22 cellular contexts compared by ENCODE assay signal in the genomic region with DNA sequence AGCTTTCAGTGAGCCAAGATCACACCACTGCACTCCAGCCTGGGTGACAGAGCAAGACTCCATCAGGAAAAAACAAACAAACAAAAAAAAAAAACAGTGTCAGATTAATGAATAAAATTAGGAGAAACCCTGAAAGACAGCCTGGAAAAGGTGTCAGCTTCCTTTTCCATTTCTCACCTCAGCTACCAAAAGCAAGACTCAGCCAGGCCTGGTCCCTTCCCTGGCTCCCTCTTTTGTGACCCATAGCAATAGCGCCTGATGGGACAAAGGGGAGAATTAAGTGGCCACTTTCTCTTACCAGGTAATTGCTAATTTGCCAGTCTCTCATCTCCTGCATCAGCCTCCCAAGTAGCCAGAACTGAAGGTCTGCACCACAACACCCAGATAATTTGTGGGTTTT. TPM values are rescaled to one million over a fixed set of nuclear protein-coding genes. Genes with fewer than 3 reads are reported as not detected.
DNase-seq lines count a peak whose midpoint lies in the region; ATAC-seq and TF ChIP-seq lines count a peak whose summit lies in the region.
"Had no signal": no experiment of that assay in that cellular context is flagged by ENCODE, and none has a peak within 500 bp of the region (broad histone marks: within the 10 kb centered on the region; RNA-seq: fewer than 3 reads in every experiment).

No MANE protein-coding gene starts in this region.

- no peak overlapping the region for H2AFZ ChIP-seq in Karpas-422 (ENCODE audit: low read length)

- H3K9me3 ChIP-seq in Karpas-422 (ENCODE audit: low read length) (no peaks in the 10 kb centered on the region), muscle layer of duodenum (ENCODE audit: control insufficient read depth in 1 of 2, low read length in 2 of 2) (no peaks in the 10 kb centered on the region), suprapubic skin (no peaks in the 10 kb centered on the region), HAP-1 (no peaks in the 10 kb centered on the region)
- H3K9me3 ChIP-seq: MG63 had no signal

- ATAC-seq in GM21576 (IDR thresholded peaks at IDR 0.05; ENCODE audit: unreplicated experiment) (no peak), HG03469 (IDR thresholded peaks at IDR 0.05; ENCODE audit: unreplicated experiment) (no peak)
- ATAC-seq: stimulated activated naive B cell treated with anti-CD40 and anti-IgM and Interleukin-4, amounts not matched to agents 10 μg/mL and 1 μg/mL and 100 μg/mL, for 72 hours had no signal

- H3K4me1 ChIP-seq in Karpas-422 (ENCODE audit: low read length) (peaks cover 21% of the 10 kb centered on the region), muscle layer of duodenum (ENCODE audit: control insufficient read depth in 1 of 2, insufficient read depth in 2 of 2, low read length in 2 of 2) (peaks cover 15 to 33% of the 10 kb centered on the region in 2 donors), suprapubic skin (peaks cover 43% of the 10 kb centered on the region), HAP-1 (peaks cover 26% of the 10 kb centered on the region), mesendoderm (ENCODE audit: control insufficient read depth, low read depth, low read length) (peaks cover 2% of the 10 kb centered on the region)

- no peak overlapping the region for H3K27ac ChIP-seq in Karpas-422 (ENCODE audit: low read length)
- peak overlapping the region; percentile 91 for H3K27ac ChIP-seq in muscle layer of duodenum (ENCODE audit: low read length)
- H3K27ac ChIP-seq in suprapubic skin, result peak overlapping the region; percentile 54
- no peak overlapping the region for H3K27ac ChIP-seq in mesendoderm (ENCODE audit: low read depth, low read length)

- in situ Hi-C loops in HAP-1 (cut with MboI; ENCODE audit: low sequenced_read_pairs), result no loop called here

- H3K4me3 ChIP-seq in Karpas-422 (ENCODE audit: low read length) (no peak overlapping the region), muscle layer of duodenum (ENCODE audit: low read depth in 1 of 2, low read length in 2 of 2) (peak overlapping the region in 1 of 2 donors; percentile 23), suprapubic skin (no peak overlapping the region), HAP-1 (no peak overlapping the region), mesendoderm (ENCODE audit: low read length) (no peak overlapping the region)
- H3K4me3 ChIP-seq: MG63 had no signal

- H3K36me3 ChIP-seq in Karpas-422 (ENCODE audit: insufficient read depth, low read length) (no peaks in the 10 kb centered on the region), muscle layer of duodenum (ENCODE audit: control insufficient read depth in 1 of 2, insufficient read depth in 2 of 2, low read length in 2 of 2) (no peaks in the 10 kb centered on the region), suprapubic skin (no peaks in the 10 kb centered on the region), HAP-1 (replicated peaks) (no peaks in the 10 kb centered on the region), mesendoderm (ENCODE audit: control insufficient read depth, insufficient read depth, low read length) (no peaks in the 10 kb centered on the region)
- H3K36me3 ChIP-seq: MG63 had no signal

- no peak overlapping the region for H2AK5ac ChIP-seq in mesendoderm (ENCODE audit: low read length)

- H3K9ac ChIP-seq in Karpas-422 (ENCODE audit: low read length) (no peak overlapping the region), mesendoderm (ENCODE audit: low read length) (no peak overlapping the region)

- H3K9me2 ChIP-seq in Karpas-422 (replicated peaks; ENCODE audit: insufficient read depth, low read length), result no peaks in the 10 kb centered on the region

- no peak overlapping the region for H3K4ac ChIP-seq in mesendoderm (ENCODE audit: low read depth, low read length)

- DNase-seq in Karpas-422, result peak; percentile 17
- no peak for DNase-seq in suprapubic skin (ENCODE audit: low spot score in 2 of 2)
- DNase-seq in HAP-1 (ENCODE audit: low spot score in 2 of 2), result no peak
- no peak for DNase-seq in mesendoderm
- DNase-seq: activated CD4-positive, alpha-beta T cell treated with anti-CD3 and anti-CD28 coated beads, Interleukin-2, amount 10 ng/mL, durations not matched to agents 24 days and 14 days; activated CD8-positive, alpha-beta memory T cell treated with anti-CD3 and anti-CD28 coated beads, Interleukin-2, amount 50 U/mL, for 48 hours; activated gamma-delta T cell treated with Interleukin-2 at 50 U/mL for 16 hours; anterior cingulate cortex; DMS53; H9; MG63; NCI-H146; NCI-H748 treated with DMSO at 0.1 percent for 48 hours; nephron progenitor cell; stimulated activated naive B cell treated with anti-CD40 and anti-IgM and Interleukin-4, amounts not matched to agents 10 μg/mL and 1 μg/mL and 100 μg/mL, for 72 hours had no signal

- no peaks in the 10 kb centered on the region for H3K79me1 ChIP-seq in mesendoderm (ENCODE audit: low read length)

- H4K8ac ChIP-seq in mesendoderm (ENCODE audit: low read depth, low read length), result no peak overlapping the region

- H4K5ac ChIP-seq in mesendoderm (ENCODE audit: low read length), result no peak overlapping the region

- TF ChIP-seq POLR2A in suprapubic skin (IDR thresholded peaks at IDR 0.05), result no peak

- H3K27me3 Mint-ChIP-seq in dendritic cell treated with granulocyte-macrophage colony-stimulating factor and Interleukin-4, amounts not matched to agents 40 ng/mL and 50 ng/mL, for 4 days, result peaks cover 26% of the 10 kb centered on the region

- H3K56ac ChIP-seq in mesendoderm (ENCODE audit: low read length), result no peak overlapping the region

- H3K4me2 ChIP-seq in Karpas-422 (ENCODE audit: low read depth, low read length, poor library complexity, severe bottlenecking) (no peak overlapping the region), mesendoderm (ENCODE audit: low read length) (no peak overlapping the region)

- no peaks in the 10 kb centered on the region for H3K9me3 Mint-ChIP-seq in dendritic cell treated with granulocyte-macrophage colony-stimulating factor and Interleukin-4, amounts not matched to agents 40 ng/mL and 50 ng/mL, for 4 days
- H3K9me3 Mint-ChIP-seq: activated CD4-positive, alpha-beta T cell treated with anti-CD3 and anti-CD28 coated beads, Interleukin-2, amount 10 ng/mL, durations not matched to agents 24 days and 14 days; H9; nephron progenitor cell; stimulated activated naive B cell treated with anti-CD40 and anti-IgM and Interleukin-4, amounts not matched to agents 10 μg/mL and 1 μg/mL and 100 μg/mL, for 72 hours; T-helper 1 cell treated with Interleukin-12 subunit alpha and Interleukin-12 subunit beta and Interleukin-4 antibody, amounts not matched to agents 30 μg/mL and 1 μg/mL, for 36 hours had no signal

- TF ChIP-seq EP300 in suprapubic skin (IDR thresholded peaks at IDR 0.05), result no peak

- H3K79me2 ChIP-seq in Karpas-422 (ENCODE audit: low read length) (peaks cover 3% of the 10 kb centered on the region; the same call in 1 of the 2 replicates), mesendoderm (ENCODE audit: control insufficient read depth, insufficient read depth, low read length) (no peaks in the 10 kb centered on the region)

- no peak overlapping the region for H3K4me3 Mint-ChIP-seq in dendritic cell treated with granulocyte-macrophage colony-stimulating factor and Interleukin-4, amounts not matched to agents 40 ng/mL and 50 ng/mL, for 4 days
- H3K4me3 Mint-ChIP-seq: activated CD4-positive, alpha-beta T cell treated with anti-CD3 and anti-CD28 coated beads, Interleukin-2, amount 10 ng/mL, durations not matched to agents 24 days and 14 days; H9; nephron progenitor cell; stimulated activated naive B cell treated with anti-CD40 and anti-IgM and Interleukin-4, amounts not matched to agents 10 μg/mL and 1 μg/mL and 100 μg/mL, for 72 hours; T-helper 1 cell treated with Interleukin-12 subunit alpha and Interleukin-12 subunit beta and Interleukin-4 antibody, amounts not matched to agents 30 μg/mL and 1 μg/mL, for 36 hours had no signal

- H3K36me3 Mint-ChIP-seq in dendritic cell treated with granulocyte-macrophage colony-stimulating factor and Interleukin-4, amounts not matched to agents 40 ng/mL and 50 ng/mL, for 4 days (ENCODE audit: low read depth), result peaks cover 6% of the 10 kb centered on the region

- no peak overlapping the region for H2BK15ac ChIP-seq in mesendoderm (replicated peaks; ENCODE audit: low read depth)

- H3K27ac Mint-ChIP-seq in dendritic cell treated with granulocyte-macrophage colony-stimulating factor and Interleukin-4, amounts not matched to agents 40 ng/mL and 50 ng/mL, for 4 days, result peak overlapping the region; percentile 47
- H3K27ac Mint-ChIP-seq: activated CD4-positive, alpha-beta T cell treated with anti-CD3 and anti-CD28 coated beads, Interleukin-2, amount 10 ng/mL, durations not matched to agents 24 days and 14 days; nephron progenitor cell; stimulated activated naive B cell treated with anti-CD40 and anti-IgM and Interleukin-4, amounts not matched to agents 10 μg/mL and 1 μg/mL and 100 μg/mL, for 72 hours; T-helper 1 cell treated with Interleukin-12 subunit alpha and Interleukin-12 subunit beta and Interleukin-4 antibody, amounts not matched to agents 30 μg/mL and 1 μg/mL, for 36 hours had no signal

- no peak for TF ChIP-seq CTCF in suprapubic skin (IDR thresholded peaks at IDR 0.05)

- no peaks in the 10 kb centered on the region for H4K20me1 ChIP-seq in Karpas-422 (ENCODE audit: insufficient read depth, low read depth, low read length)

- 0 out of 2 replicates have a peak, but pooled peaks cover 4% of the 10 kb centered on the region for H3K27me3 ChIP-seq in Karpas-422 (ENCODE audit: low read length)
- H3K27me3 ChIP-seq in muscle layer of duodenum (ENCODE audit: low read depth, low read length), result no peaks in the 10 kb centered on the region
- H3K27me3 ChIP-seq in suprapubic skin, result no peaks in the 10 kb centered on the region
- H3K27me3 ChIP-seq in HAP-1 (ENCODE audit: low read depth), result no peaks in the 10 kb centered on the region
- no peaks in the 10 kb centered on the region for H3K27me3 ChIP-seq in mesendoderm (ENCODE audit: insufficient read depth, low read length, poor library complexity)
- H3K27me3 ChIP-seq: MG63 had no signal

- H2BK120ac ChIP-seq in mesendoderm (ENCODE audit: low read depth, low read length), result no peak overlapping the region

- H3K4me1 Mint-ChIP-seq in dendritic cell treated with granulocyte-macrophage colony-stimulating factor and Interleukin-4, amounts not matched to agents 40 ng/mL and 50 ng/mL, for 4 days (ENCODE audit: low read depth), result peaks cover 30% of the 10 kb centered on the region

- intact Hi-C loops in dendritic cell treated with granulocyte-macrophage colony-stimulating factor and Interleukin-4, amounts not matched to agents 40 ng/mL and 50 ng/mL, for 4 days (cut with micrococcal nuclease), result no loop called here

- no peak overlapping the region for H3K18ac ChIP-seq in mesendoderm (ENCODE audit: low read length)

- H3K23ac ChIP-seq in mesendoderm (ENCODE audit: low read length), result no peak overlapping the region

- H2BK5ac ChIP-seq in mesendoderm (ENCODE audit: low read length), result no peak overlapping the region

- whole genome bisulfite sequencing in suprapubic skin, result 100% methylated on average over 1 of the region's 1 CpG
- WGBS in mesendoderm (ENCODE audit: extremely low coverage, insufficient coverage, low lambda C conversion rate), result no CpG with 5 or more reads among the region's 1 CpG

RNA-seq across cellular contexts. Expression of a gene that starts 3.9 kb away (rescaled TPM):
- 1.7 and 2.5 TPM in 2 replicates for total RNA-seq in Karpas-422 (2014; rRNA removed; shearing (Covaris generic); ENCODE audit: low replicate concordance)
- 10 to 100 TPM; 32.6 to 69.9 (median 48.9) TPM for total RNA-seq in suprapubic skin
- polyA plus RNA-seq in mesendoderm (2013, experiment 1 of 2), result 2.5 TPM
- polyA plus RNA-seq in mesendoderm (2013, experiment 2 of 2), result 2.9 TPM

RNA-seq across cellular contexts. Expression of a gene that starts 4.7 kb away (rescaled TPM):
- total RNA-seq in Karpas-422 (2014; rRNA removed; shearing (Covaris generic); ENCODE audit: low replicate concordance), result 40.8 and 50.6 TPM in 2 replicates
- total RNA-seq in suprapubic skin, result 100 to 1,000 TPM in 1 of 4 donors, 10 to 100 TPM in 3; 67.4 to 198 (median 80.3) TPM
- polyA plus RNA-seq in mesendoderm (2013, experiment 1 of 2), result 54.7 TPM
- polyA plus RNA-seq in mesendoderm (2013, experiment 2 of 2), result 54.0 TPM

RNA-seq across cellular contexts. Expression of a gene that starts 41.5 kb away (rescaled TPM):
- 0.65 and 0.67 TPM in 2 replicates for total RNA-seq in Karpas-422 (2014; rRNA removed; shearing (Covaris generic); ENCODE audit: low replicate concordance)
- 100 to 1,000 TPM in 2 of 4 donors, 10 to 100 TPM in 2; 62.1 to 184 (median 96.0) TPM for total RNA-seq in suprapubic skin
- polyA plus RNA-seq in mesendoderm (2013, experiment 1 of 2), result 2.3 TPM
- polyA plus RNA-seq in mesendoderm (2013, experiment 2 of 2), result 2.5 TPM

RNA-seq across cellular contexts. Expression of a gene that starts 43.6 kb away (rescaled TPM):
- total RNA-seq in Karpas-422 (2014; rRNA removed; shearing (Covaris generic); ENCODE audit: low replicate concordance), result not detected in 2 replicates
- total RNA-seq in suprapubic skin, result 1 to 10 TPM in 1 of 4 donors, not detected in 3; 5.0 TPM
- polyA plus RNA-seq in mesendoderm (2013, experiment 1 of 2), result 0.04 TPM
- polyA plus RNA-seq in mesendoderm (2013, experiment 2 of 2), result 0.04 TPM
- total RNA-seq: activated CD4-positive, alpha-beta T cell treated with anti-CD3 and anti-CD28 coated beads, Interleukin-2, amount 10 ng/mL, durations not matched to agents 24 days and 14 days; H9; OCI-LY7; renal cortical epithelial cell had no signal

Comparison
In these comparisons a context has a peak if more than half of its experiments do, and no peak if none do; other contexts are left out.
1. H3K27ac ChIP-seq: peak in muscle layer of duodenum (single experiment) and suprapubic skin (single experiment); none in Karpas-422 (single experiment) and mesendoderm (single experiment).
2. RNA of a gene that starts 41.5 kb away (total RNA-seq): 62.1 to 184 TPM in suprapubic skin; 0.65 to 0.67 TPM in Karpas-422; every median in the first group is over 10 times any median in the second.